ENCODE assay signal across 28 cellular contexts in genomic region chr19:58398087-58398486, GRCh38. TPM values are rescaled to one million over a fixed set of nuclear protein-coding genes. Genes with fewer than 3 reads are reported as not detected.
"Had no signal": no experiment of that assay in that cellular context is flagged by ENCODE, and none has a peak within 500 bp of the region (broad histone marks: within the 10 kb centered on the region; RNA-seq: fewer than 3 reads in every experiment).

No MANE protein-coding gene starts in this region.

- H3K27me3 ChIP-seq: ascending aorta had no signal

- H3K27ac ChIP-seq: ascending aorta, cardiac muscle cell, Peyer's patch had no signal

- H3K9me3 ChIP-seq: ascending aorta, Peyer's patch had no signal

- DNase-seq: activated CD4-positive, alpha-beta T cell treated with anti-CD3 and anti-CD28 coated beads for 36 hours; activated CD4-positive, alpha-beta T cell treated with anti-CD3 and anti-CD28 coated beads, Interleukin-2, amount 10 ng/mL, durations not matched to agents 7 days and 5 days; activated CD4-positive, alpha-beta T cell treated with anti-CD3 and anti-CD28 coated beads, Interleukin-2, amount 50 U/mL, for 48 hours; activated CD8-positive, alpha-beta T cell treated with anti-CD3 and anti-CD28 coated beads, Interleukin-2, amount 10 ng/mL, durations not matched to agents 7 days and 5 days; activated gamma-delta T cell; activated naive CD4-positive, alpha-beta T cell treated with Interleukin-2 at 50 U/mL for 16 hours; activated naive CD8-positive, alpha-beta T cell treated with anti-CD3 and anti-CD28 coated beads, Interleukin-2, amount 10 ng/mL, durations not matched to agents 7 days and 5 days; activated T-cell treated with anti-CD3 and anti-CD28 coated beads, Interleukin-2, amount 50 U/mL, for 24 hours; amygdala; NCI-H1105 treated with DMSO at 0.1 percent for 48 hours; NCI-H1436; NCI-H1694 treated with DMSO at 0.1 percent for 48 hours; NCI-H2029; NCI-H345; NCI-H524 treated with DMSO at 0.1 percent for 48 hours; NK-92 treated with Interleukin-12 subunit alpha and Interleukin-12 subunit beta, amount 100 ng/mL, for 24 hours; PC-3; Peyer's patch; RPMI8226; SIG-M5; T-cell; T-helper 17 cell had no signal

- H3K4me3 ChIP-seq: ascending aorta, cardiac muscle cell, Peyer's patch had no signal

RNA-seq across cellular contexts. Expression of gene RNF225, which starts 2.6 kb away (rescaled TPM):
- total RNA-seq: ascending aorta, NCI-H460, Peyer's patch, Right ventricle myocardium inferior, SK-MEL-5, T-helper 17 cell had no signal
- polyA plus RNA-seq: adipose tissue, cardiac muscle cell had no signal

RNA-seq across cellular contexts. Expression of gene ZNF837, which starts 17.3 kb away (rescaled TPM):
- total RNA-seq: ascending aorta had no signal

RNA-seq across cellular contexts. Expression of gene ZNF497, which starts 35.5 kb away (rescaled TPM):
- total RNA-seq: ascending aorta had no signal
